In the genomic region with DNA sequence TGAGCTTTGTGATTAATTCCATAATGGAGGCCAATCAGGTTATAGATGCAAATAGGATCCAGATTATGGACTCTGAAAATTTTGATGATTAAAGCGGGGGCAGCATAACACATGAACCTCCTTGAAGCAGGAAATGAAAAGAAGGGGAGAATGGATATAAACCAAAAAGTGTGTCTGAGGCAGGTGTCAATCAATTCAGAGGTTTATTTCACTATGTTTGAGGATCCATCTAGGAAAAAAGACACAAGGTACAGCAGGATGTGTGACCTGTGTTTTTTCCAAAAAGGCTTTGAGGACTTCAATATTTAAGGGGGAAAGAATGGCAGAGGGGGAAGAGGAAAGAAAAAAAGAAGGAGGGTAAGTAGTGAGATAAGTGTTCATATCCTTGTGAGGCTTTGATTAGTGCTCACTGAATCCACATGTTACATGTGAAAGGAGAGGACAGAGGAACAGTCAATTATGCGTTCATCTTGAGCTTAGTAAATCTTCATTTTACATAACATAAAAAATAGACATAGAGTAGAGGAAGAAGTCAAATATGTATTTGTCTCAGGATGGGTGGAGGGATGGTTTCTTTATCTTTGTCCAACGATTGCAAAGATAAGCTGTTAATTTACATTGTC, we compare ENCODE assay signal across 26 cellular contexts. TPM values are rescaled to one million over a fixed set of nuclear protein-coding genes. Genes with fewer than 3 reads are reported as not detected.
"Had no signal": no experiment of that assay in that cellular context is flagged by ENCODE, and none has a peak within 500 bp of the region (broad histone marks: within the 10 kb centered on the region; RNA-seq: fewer than 3 reads in every experiment).

No MANE protein-coding gene starts in this region.

- H3K9ac ChIP-seq: KMS-11 had no signal

- H3K27me3 ChIP-seq: Peyer's patch, SJCRH30 had no signal

- H3K27ac ChIP-seq: KMS-11, PC-9, Peyer's patch had no signal

- H3K9me3 ChIP-seq: Peyer's patch, SJCRH30 had no signal

- H3K4me2 ChIP-seq: KMS-11, PC-9 had no signal

- H2AFZ ChIP-seq: PC-9 had no signal

- FAIRE-seq: HepG2 had no signal

- H3K36me3 ChIP-seq: Peyer's patch, SJCRH30 had no signal

- H3K4me1 ChIP-seq: Peyer's patch had no signal

- H3K4me3 ChIP-seq: PC-9, Peyer's patch, SJCRH30 had no signal

- DNase-seq: IMR-90, Kasumi-1, MV-4-11, NCI-H1048, NCI-H1105 treated with DMSO at 0.1 percent for 48 hours, NCI-H1436, NCI-H187, NCI-H2029, NCI-H2081 treated with DMSO at 0.1 percent for 48 hours, NCI-H2171, NCI-H345, NCI-H446 treated with DMSO at 0.1 percent for 48 hours, NCI-H510A treated with DMSO at 0.1 percent for 48 hours, NCI-H526, PC-9, Peyer's patch, SHP77 treated with DMSO at 0.1 percent for 48 hours, SJCRH30, T-helper 1 cell had no signal

- ATAC-seq: HepG2, Right ventricle myocardium inferior, SK-N-SH treated with all-trans-retinoic acid at 6 μM for 48 hours had no signal

RNA-seq across cellular contexts. Expression of a gene that starts 34.1 kb away (rescaled TPM):
- total RNA-seq: HepG2, HT1080, IMR-90, M059J, PC-9, RPMI7951, SJCRH30 had no signal
- polyA plus RNA-seq: HepG2, IMR-90 had no signal
